ENCODE assay signal across 18 cellular contexts in genomic region chr20:61019322-61019721, GRCh38.
DNase-seq lines count a peak whose midpoint lies in the region; ATAC-seq, FAIRE-seq and TF ChIP-seq lines count a peak whose summit lies in the region.
"Had no signal": no experiment of that assay in that cellular context is flagged by ENCODE, and none has a peak within 500 bp of the region (broad histone marks: within the 10 kb centered on the region; RNA-seq: fewer than 3 reads in every experiment).

No MANE protein-coding gene starts in this region.

- no peaks in the 10 kb centered on the region for H4K20me1 ChIP-seq in HepG2 (ENCODE audit: insufficient read depth, low read length)

- no peak overlapping the region for H3K4ac ChIP-seq in neuronal stem cell (ENCODE audit: low read length)

- CTCF ChIA-PET in HepG2 (lab: Yijun Ruan, JAX; ENCODE audit: low intra/inter-chr PET ratio, low total read pairs): no interaction called here

- H3K27me3 ChIP-seq in HepG2 (ENCODE audit: control insufficient read depth in 1 of 2, insufficient read depth in 2 of 2, low read length in 2 of 2): no peaks in the 10 kb centered on the region
- no peaks in the 10 kb centered on the region for H3K27me3 ChIP-seq in right lobe of liver
- H3K27me3 ChIP-seq in bronchial epithelial cell (ENCODE audit: control insufficient read depth, insufficient read depth, low read length): no peaks in the 10 kb centered on the region
- H3K27me3 ChIP-seq in neuronal stem cell (ENCODE audit: control insufficient read depth in 3 of 3, insufficient read depth in 3 of 3, low read depth in 1 of 3, low read length in 3 of 3): no peaks in the 10 kb centered on the region

- no peak for TF ChIP-seq CTCF in HepG2 (CRISPR knock-in tag; IDR thresholded peaks at IDR 0.05)
- TF ChIP-seq CTCF in right lobe of liver (IDR thresholded peaks at IDR 0.05): no peak
- TF ChIP-seq CTCF in bronchial epithelial cell (IDR thresholded peaks at IDR 0.05; ENCODE audit: insufficient read depth, low read length, severe bottlenecking): no peak

- no peak overlapping the region for H2AFZ ChIP-seq in HepG2 (ENCODE audit: low read length)
- H2AFZ ChIP-seq in neuronal stem cell (ENCODE audit: low read length): no peak overlapping the region

- no peaks in the 10 kb centered on the region for H3K79me2 ChIP-seq in HepG2 (ENCODE audit: insufficient read depth, low read length)

- H2BK12ac ChIP-seq in neuronal stem cell (ENCODE audit: low read length): peak overlapping the region; percentile 3

- DNase-seq in HepG2 (ENCODE audit: low spot score) (no peak), right lobe of liver (no peak), bronchial epithelial cell (ENCODE audit: low read depth) (no peak), neuronal stem cell (ENCODE audit: low spot score) (no peak), NCI-H524 treated with DMSO at 0.1 percent for 48 hours (lab: John Stamatoyannopoulos, UW) (no peak), NCI-H2196 treated with DMSO at 0.1 percent for 48 hours (lab: John Stamatoyannopoulos, UW; ENCODE audit: unreplicated experiment) (no peak)
- DNase-seq: AML-193; CD4-positive, alpha-beta T cell; DMS79 treated with DMSO at 0.1 percent for 48 hours; EL; GOT3; H9; IMR-90 had no signal

- FAIRE-seq in HepG2 (lab: Jason Lieb, UNC): peak; percentile 47
- peak; percentile 88 for FAIRE-seq in bronchial epithelial cell (lab: Jason Lieb, UNC)
- FAIRE-seq: A549, GM12878 had no signal

- TF ChIP-seq POLR2A in HepG2 (IDR thresholded peaks at IDR 0.05; ENCODE audit: insufficient read depth in 1 of 2, low read depth in 2 of 2, low read length in 2 of 2) (no peak), right lobe of liver (IDR thresholded peaks at IDR 0.05) (no peak)

- no peak overlapping the region for H2BK5ac ChIP-seq in neuronal stem cell (ENCODE audit: low read length)

- no peak overlapping the region for H2BK120ac ChIP-seq in neuronal stem cell (ENCODE audit: low read depth, low read length)

- no peak overlapping the region for H2BK15ac ChIP-seq in neuronal stem cell (ENCODE audit: low read length)

- no peaks in the 10 kb centered on the region for H3K4me1 ChIP-seq in HepG2 (ENCODE audit: insufficient read depth, low read length)
- H3K4me1 ChIP-seq in right lobe of liver: no peaks in the 10 kb centered on the region
- H3K4me1 ChIP-seq in neuronal stem cell (ENCODE audit: control insufficient read depth in 2 of 2, insufficient read depth in 1 of 2, low read depth in 1 of 2, low read length in 2 of 2): no peaks in the 10 kb centered on the region
- H3K4me1 ChIP-seq: A549 had no signal

- no TSS peak for BruUV-seq in HepG2 (replicated peaks; lab: Mats Ljungman, UMichigan)

- H3K9me3 ChIP-seq in HepG2 (ENCODE audit: low read length): peaks cover 12% of the 10 kb centered on the region; the same call in 1 of the 2 replicates
- H3K9me3 ChIP-seq in right lobe of liver: no peaks in the 10 kb centered on the region
- H3K9me3 ChIP-seq in neuronal stem cell (replicated peaks in 1 of 2; ENCODE audit: control insufficient read depth in 2 of 2, insufficient read depth in 1 of 2, low read depth in 1 of 2, low read length in 2 of 2): peaks cover 0 to 4% of the 10 kb centered on the region in 2 donors
- H3K9me3 ChIP-seq: A549 had no signal

- H3K27ac ChIP-seq in HepG2 (ENCODE audit: extremely low read length, insufficient read depth, low read length) (no peak overlapping the region), right lobe of liver (no peak overlapping the region), neuronal stem cell (replicated peaks; ENCODE audit: low read length) (no peak overlapping the region)
- H3K27ac ChIP-seq: 22Rv1, A549, C4-2B had no signal

- no peak overlapping the region for H3K14ac ChIP-seq in neuronal stem cell (ENCODE audit: low read length)

- no peak overlapping the region for H3K18ac ChIP-seq in neuronal stem cell (ENCODE audit: low read length)

- POLR2A ChIA-PET in HepG2 (lab: Yijun Ruan, JAX): no interaction called here

- TF ChIP-seq EP300 in HepG2 (IDR thresholded peaks at IDR 0.05; ENCODE audit: low read depth in 2 of 2, low read length in 2 of 2): no peak
- no peak for TF ChIP-seq EP300 in HepG2 (CRISPR knock-in tag; IDR thresholded peaks at IDR 0.05; ENCODE audit: borderline replicate concordance)

- H3K4me2 ChIP-seq in HepG2 (ENCODE audit: low read depth, low read length) (no peak overlapping the region), neuronal stem cell (ENCODE audit: insufficient read depth, low read length, poor library complexity, severe bottlenecking) (no peak overlapping the region)
- H3K4me2 ChIP-seq: A549 had no signal

- no peak overlapping the region for H4K8ac ChIP-seq in neuronal stem cell (ENCODE audit: low read depth, low read length)

- H3K23ac ChIP-seq in neuronal stem cell (ENCODE audit: low read depth, low read length, poor library complexity): peak overlapping the region; percentile 12

- ATAC-seq in HepG2: no peak
- ATAC-seq in right lobe of liver: no peak
- no peak for ATAC-seq in SK-N-SH treated with all-trans-retinoic acid at 6 μM for 48 hours
- ATAC-seq: A549, GM12878 had no signal

- no peaks in the 10 kb centered on the region for H3K79me1 ChIP-seq in neuronal stem cell (ENCODE audit: low read depth, low read length)

- no peak for TF ChIP-seq RAD21 in HepG2 (CRISPR knock-in tag; IDR thresholded peaks at IDR 0.05)

- no peaks in the 10 kb centered on the region for H3K36me3 ChIP-seq in HepG2 (replicated peaks in 1 of 2; ENCODE audit: control insufficient read depth in 1 of 2, insufficient read depth in 2 of 2, low read length in 2 of 2)
- H3K36me3 ChIP-seq in right lobe of liver: no peaks in the 10 kb centered on the region
- H3K36me3 ChIP-seq in bronchial epithelial cell (ENCODE audit: control insufficient read depth, insufficient read depth, low read length): no peaks in the 10 kb centered on the region
- peaks cover 0 to 2% of the 10 kb centered on the region in 2 donors for H3K36me3 ChIP-seq in neuronal stem cell (replicated peaks in 1 of 2; ENCODE audit: control insufficient read depth in 2 of 2, insufficient read depth in 2 of 2, low read length in 2 of 2)

- H2AK5ac ChIP-seq in neuronal stem cell (ENCODE audit: low read depth, low read length): no peak overlapping the region

- H4K91ac ChIP-seq in neuronal stem cell (ENCODE audit: low read depth, low read length, poor library complexity): no peak overlapping the region

- in situ Hi-C loops in HepG2 (cut with HindIII; ENCODE audit: extremely low pct_ligation_motif_present, low pct_unique_long_range_greater_than_20kb): no loop called here

- H3K4me3 ChIP-seq in HepG2 (replicated peaks in 1 of 3; ENCODE audit: insufficient read depth in 1 of 3, low read depth in 2 of 3, low read length in 3 of 3) (no peak overlapping the region), right lobe of liver (no peak overlapping the region), bronchial epithelial cell (ENCODE audit: low read depth, low read length) (no peak overlapping the region), neuronal stem cell (ENCODE audit: low read length in 2 of 2) (peak overlapping the region in 1 of 2 donors; percentile 71)
- H3K4me3 ChIP-seq: A549, GM12878 had no signal

- H3K9ac ChIP-seq in HepG2 (ENCODE audit: insufficient read depth, low read depth, low read length) (no peak overlapping the region), neuronal stem cell (ENCODE audit: low read depth, low read length, poor library complexity) (peak overlapping the region; percentile 37)

- WGBS in HepG2 (ENCODE audit: low lambda C conversion rate): 45% methylated on average over 14 of the region's 14 CpGs
- 89% methylated on average over 10 of the region's 14 CpGs for WGBS in right lobe of liver (ENCODE audit: insufficient coverage, low coverage, low lambda C conversion rate, missing lambda C conversion rate)
- no CpG with 5 or more reads among the region's 14 CpGs for WGBS in neuronal stem cell (ENCODE audit: extremely low coverage in 2 of 2, insufficient read length in 2 of 2, insufficient replicate concordance in 1 of 2), 2 donors

- intact Hi-C loops in HepG2 (cut with micrococcal nuclease; ENCODE audit: unreplicated experiment) (no loop called here), right lobe of liver (cut with DNase I) (no loop called here)

TF ChIP-seq in HepG2, 621 proteins besides CTCF, POLR2A, EP300 and RAD21 (continues in another document):
- TF ChIP-seq BRCA1 (CRISPR knock-in tag; IDR thresholded peaks at IDR 0.05) (no peak), MXI1 (IDR thresholded peaks at IDR 0.05; ENCODE audit: borderline replicate concordance, low read depth, low read length) (0 out of 3 replicates have a peak, but pooled peaks have one; percentile 10), TBX3 (IDR thresholded peaks at IDR 0.05; ENCODE audit: borderline replicate concordance) (0 out of 2 replicates have a peak, but pooled peaks have one; percentile 18), MNT (IDR thresholded peaks at IDR 0.05) (peak; percentile 99)

TF ChIP-seq in SK-N-SH treated with all-trans-retinoic acid at 6 μM for 48 hours, 23 proteins besides CTCF, POLR2A, EP300 and RAD21 (continues in another document):
- TF ChIP-seq CSDC2 (CRISPR knock-in tag; IDR thresholded peaks at IDR 0.05) (no peak), ZNF565 (CRISPR knock-in tag; conservative IDR thresholded peaks at IDR 0.05; ENCODE audit: low read depth) (no peak), GLIS3 (CRISPR knock-in tag; IDR thresholded peaks at IDR 0.05) (no peak), BACH2 (CRISPR knock-in tag; IDR thresholded peaks at IDR 0.05; ENCODE audit: borderline replicate concordance) (no peak), RARB (CRISPR knock-in tag; IDR thresholded peaks at IDR 0.05) (no peak), ZC3H10 (CRISPR knock-in tag; IDR thresholded peaks at IDR 0.05) (no peak), ISL1 (CRISPR knock-in tag; IDR thresholded peaks at IDR 0.05) (no peak), ZFP30 (CRISPR knock-in tag; IDR thresholded peaks at IDR 0.05) (no peak), CREB5 (CRISPR knock-in tag; IDR thresholded peaks at IDR 0.05; ENCODE audit: low read depth) (no peak), ARNTL (CRISPR knock-in tag; IDR thresholded peaks at IDR 0.05; ENCODE audit: borderline replicate concordance, low read depth) (no peak)
